In the genomic region with DNA sequence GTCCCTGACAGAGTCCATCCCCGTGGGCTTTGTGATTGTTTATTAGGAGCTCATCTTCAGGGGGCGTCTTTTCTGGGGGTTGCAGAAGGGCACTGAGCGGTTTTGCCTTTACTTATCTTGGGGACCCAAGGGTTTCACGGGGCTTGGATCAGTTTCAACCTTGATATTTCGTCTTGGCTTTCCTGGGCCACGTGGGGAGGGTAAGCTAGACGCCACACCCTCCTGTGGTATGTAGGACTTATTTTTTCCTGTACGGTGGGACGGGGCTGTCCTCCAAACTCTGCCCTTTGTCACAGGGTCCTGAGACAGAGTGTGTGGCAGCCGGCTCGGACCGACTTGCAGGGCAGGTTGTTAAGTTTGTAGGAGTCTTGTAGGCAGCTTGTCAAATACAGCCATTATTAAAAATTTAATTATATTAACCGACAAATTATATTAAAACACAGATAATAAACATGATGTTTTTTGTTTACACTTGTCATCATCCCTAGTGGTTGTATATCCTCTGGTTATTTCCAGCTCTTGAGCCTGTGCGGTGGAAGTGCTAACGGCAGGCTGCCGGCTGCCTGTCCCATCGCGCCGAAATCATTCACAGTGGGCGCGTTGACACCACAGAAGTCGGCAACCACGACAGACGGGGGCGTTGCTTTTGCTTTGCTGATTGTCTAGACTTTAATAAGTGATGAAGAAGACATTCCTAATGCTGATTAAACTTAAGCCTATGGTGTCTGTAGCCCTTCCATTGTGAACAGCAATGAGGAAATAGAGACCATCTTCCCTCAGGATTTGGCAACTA, we compare ENCODE assay signal across 1 cellular context.
TF ChIP-seq lines count a peak whose summit lies in the region.

No MANE protein-coding gene starts in this region.

TF ChIP-seq in K562, 482 proteins besides CTCF, POLR2A, EP300 and RAD21 (continued from another document):
- TF ChIP-seq, protein P1, sequence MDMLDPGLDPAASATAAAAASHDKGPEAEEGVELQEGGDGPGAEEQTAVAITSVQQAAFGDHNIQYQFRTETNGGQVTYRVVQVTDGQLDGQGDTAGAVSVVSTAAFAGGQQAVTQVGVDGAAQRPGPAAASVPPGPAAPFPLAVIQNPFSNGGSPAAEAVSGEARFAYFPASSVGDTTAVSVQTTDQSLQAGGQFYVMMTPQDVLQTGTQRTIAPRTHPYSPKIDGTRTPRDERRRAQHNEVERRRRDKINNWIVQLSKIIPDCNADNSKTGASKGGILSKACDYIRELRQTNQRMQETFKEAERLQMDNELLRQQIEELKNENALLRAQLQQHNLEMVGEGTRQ (CRISPR knock-in tag; IDR thresholded peaks at IDR 0.05), result peak; percentile 58
- TF ChIP-seq, protein P2, sequence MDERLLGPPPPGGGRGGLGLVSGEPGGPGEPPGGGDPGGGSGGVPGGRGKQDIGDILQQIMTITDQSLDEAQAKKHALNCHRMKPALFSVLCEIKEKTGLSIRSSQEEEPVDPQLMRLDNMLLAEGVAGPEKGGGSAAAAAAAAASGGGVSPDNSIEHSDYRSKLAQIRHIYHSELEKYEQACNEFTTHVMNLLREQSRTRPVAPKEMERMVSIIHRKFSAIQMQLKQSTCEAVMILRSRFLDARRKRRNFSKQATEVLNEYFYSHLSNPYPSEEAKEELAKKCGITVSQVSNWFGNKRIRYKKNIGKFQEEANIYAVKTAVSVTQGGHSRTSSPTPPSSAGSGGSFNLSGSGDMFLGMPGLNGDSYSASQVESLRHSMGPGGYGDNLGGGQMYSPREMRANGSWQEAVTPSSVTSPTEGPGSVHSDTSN (CRISPR knock-in tag; IDR thresholded peaks at IDR 0.05; ENCODE audit: low read depth), result no peak
- TF ChIP-seq, protein P2 (tag; conservative IDR thresholded peaks at IDR 0.05; ENCODE audit: low read depth), result no peak
